Comparison of ENCODE assay signal across 24 cellular contexts in genomic region chr1:203405703-203406430, GRCh38. TPM values are rescaled to one million over a fixed set of nuclear protein-coding genes. Genes with fewer than 3 reads are reported as not detected.
DNase-seq lines count a peak whose midpoint lies in the region; ATAC-seq and TF ChIP-seq lines count a peak whose summit lies in the region.
"Had no signal": no experiment of that assay in that cellular context is flagged by ENCODE, and none has a peak within 500 bp of the region (broad histone marks: within the 10 kb centered on the region; RNA-seq: fewer than 3 reads in every experiment).

No MANE protein-coding gene starts in this region.

- intact Hi-C loops in breast epithelium (cut with DNase I; ENCODE audit: low total_unique reads): no loop called here
- intact Hi-C loops in MCF 10A (cut with micrococcal nuclease): no loop called here
- intact Hi-C loops in spleen (cut with DNase I; ENCODE audit: low total_unique reads): no loop called here
- intact Hi-C loops in vagina (cut with DNase I): loop anchor here (5.0 kb wide), 1 partner anchor 36 kb away; no protein-coding TSS in a partner anchor
- intact Hi-C loops in left lung (cut with DNase I): no loop called here

- H3K27me3 ChIP-seq in breast epithelium: peaks cover 0 to 3% of the 10 kb centered on the region in 2 donors
- no peaks in the 10 kb centered on the region for H3K27me3 ChIP-seq in muscle layer of colon (ENCODE audit: control insufficient read depth in 1 of 2, insufficient read depth in 2 of 2, low read length in 2 of 2)
- H3K27me3 ChIP-seq in spleen (replicated peaks in 1 of 7): peaks cover 0 to 6% (median 0%) of the 10 kb centered on the region in 7 donors
- H3K27me3 ChIP-seq in vagina: no peaks in the 10 kb centered on the region
- peaks cover 0 to 7% of the 10 kb centered on the region in 2 donors for H3K27me3 ChIP-seq in left lung
- H3K27me3 ChIP-seq: brain microvascular endothelial cell, colonic mucosa had no signal

- CTCF ChIA-PET in MCF 10A (lab: Yijun Ruan, JAX): no interaction called here

- H3K9me3 Mint-ChIP-seq in MCF 10A (ENCODE audit: unreplicated experiment): peaks cover 7% of the 10 kb centered on the region
- H3K9me3 Mint-ChIP-seq: activated CD4-positive, alpha-beta T cell treated with anti-CD3 and anti-CD28 coated beads, Interleukin-2, amount 10 ng/mL, durations not matched to agents 7 days and 5 days; T-helper 1 cell treated with Interleukin-12 subunit alpha and Interleukin-12 subunit beta and Interleukin-4 antibody, amounts not matched to agents 30 μg/mL and 1 μg/mL, for 36 hours had no signal

- H3K4me3 Mint-ChIP-seq in MCF 10A (ENCODE audit: unreplicated experiment): no peak overlapping the region
- H3K4me3 Mint-ChIP-seq: activated CD4-positive, alpha-beta T cell treated with anti-CD3 and anti-CD28 coated beads, Interleukin-2, amount 10 ng/mL, durations not matched to agents 7 days and 5 days; naive thymus-derived CD4-positive, alpha-beta T cell; T-helper 1 cell treated with Interleukin-12 subunit alpha and Interleukin-12 subunit beta and Interleukin-4 antibody, amounts not matched to agents 30 μg/mL and 1 μg/mL, for 36 hours had no signal

- H3K27ac Mint-ChIP-seq in MCF 10A (ENCODE audit: low read depth, unreplicated experiment): no peak overlapping the region
- H3K27ac Mint-ChIP-seq: activated CD4-positive, alpha-beta T cell treated with anti-CD3 and anti-CD28 coated beads, Interleukin-2, amount 10 ng/mL, durations not matched to agents 7 days and 5 days; naive thymus-derived CD4-positive, alpha-beta T cell; T-helper 1 cell treated with Interleukin-12 subunit alpha and Interleukin-12 subunit beta and Interleukin-4 antibody, amounts not matched to agents 30 μg/mL and 1 μg/mL, for 36 hours had no signal

- no peak for DNase-seq in breast epithelium (ENCODE audit: low spot score in 2 of 2)
- no peak for DNase-seq in MCF 10A (ENCODE audit: unreplicated experiment)
- DNase-seq in spleen: no peak
- DNase-seq in vagina (ENCODE audit: extremely low spot score in 2 of 2): peak in 1 of 2 donors; percentile 82
- DNase-seq in left lung: no peak
- no peak for DNase-seq in stimulated activated CD4-positive, alpha-beta T cell treated with anti-CD3 and anti-CD28 coated beads, Interleukin-12 subunit alpha, Interleukin-12 subunit beta, amount 100 ng/mL, for 4 hours
- DNase-seq: activated CD4-positive, alpha-beta T cell treated with anti-CD3 and anti-CD28 coated beads, Interleukin-2, amount 10 ng/mL, durations not matched to agents 7 days and 5 days; AML-193; brain microvascular endothelial cell; DMS79 treated with DMSO at 0.1 percent for 48 hours; GOT3; KBM-7; naive thymus-derived CD4-positive, alpha-beta T cell; NCI-H187 treated with DMSO at 0.1 percent for 48 hours; NCI-H2227 treated with DMSO at 0.1 percent for 48 hours; small intestine; stimulated activated CD4-positive, alpha-beta T cell treated with anti-CD3 and anti-CD28 coated beads, Interleukin-4, amount 100 ng/mL, for 4 hours had no signal

- H3K4me1 Mint-ChIP-seq in MCF 10A (ENCODE audit: insufficient read depth, unreplicated experiment): peaks cover 21% of the 10 kb centered on the region
- H3K4me1 Mint-ChIP-seq: activated CD4-positive, alpha-beta T cell treated with anti-CD3 and anti-CD28 coated beads, Interleukin-2, amount 10 ng/mL, durations not matched to agents 7 days and 5 days had no signal

- H3K36me3 Mint-ChIP-seq in MCF 10A (ENCODE audit: insufficient read depth, unreplicated experiment): no peaks in the 10 kb centered on the region

- TF ChIP-seq POLR2A in breast epithelium (IDR thresholded peaks at IDR 0.05) (no peak), spleen (IDR thresholded peaks at IDR 0.05) (no peak), vagina (IDR thresholded peaks at IDR 0.05) (no peak)

- H3K4me1 ChIP-seq in breast epithelium (peaks cover 0 to 5% of the 10 kb centered on the region in 2 donors), muscle layer of colon (ENCODE audit: insufficient read depth, low read length) (peaks cover 74% of the 10 kb centered on the region), spleen (peaks cover 0 to 58% (median 19%) of the 10 kb centered on the region in 6 donors), vagina (peaks cover 90% of the 10 kb centered on the region), left lung (peaks cover 15 to 36% of the 10 kb centered on the region in 2 donors)

- POLR2A ChIA-PET in MCF 10A (lab: Yijun Ruan, JAX): no interaction called here

- H3K9me3 ChIP-seq in breast epithelium (no peaks in the 10 kb centered on the region), muscle layer of colon (ENCODE audit: low read length) (no peaks in the 10 kb centered on the region), spleen (peaks cover 0 to under 1% (median 0%) of the 10 kb centered on the region in 8 donors), vagina (no peaks in the 10 kb centered on the region), left lung (no peaks in the 10 kb centered on the region)
- H3K9me3 ChIP-seq: colonic mucosa had no signal

- no peak overlapping the region for H3K9ac ChIP-seq in muscle layer of colon (ENCODE audit: low read length)
- H3K9ac ChIP-seq: parathyroid adenoma had no signal

- H3K27ac ChIP-seq in breast epithelium: peak overlapping the region; percentile 32 to 41
- peak overlapping the region; percentile 89 for H3K27ac ChIP-seq in muscle layer of colon (ENCODE audit: low read depth, low read length)
- H3K27ac ChIP-seq in spleen: peak overlapping the region; percentile 5 to 76 (median 50)
- peak overlapping the region; percentile 91 for H3K27ac ChIP-seq in vagina
- peak overlapping the region in 1 of 2 donors; percentile 60 for H3K27ac ChIP-seq in left lung
- H3K27ac ChIP-seq: 22Rv1, brain microvascular endothelial cell, parathyroid adenoma had no signal

- TF ChIP-seq CTCF in breast epithelium (IDR thresholded peaks at IDR 0.05): no peak
- TF ChIP-seq CTCF in MCF 10A (IDR thresholded peaks at IDR 0.05; ENCODE audit: unreplicated experiment): no peak
- TF ChIP-seq CTCF in spleen (IDR thresholded peaks at IDR 0.05 in 8 of 11, conservative IDR thresholded peaks at IDR 0.05 in 3 of 11): no peak
- TF ChIP-seq CTCF in vagina (IDR thresholded peaks at IDR 0.05): no peak
- TF ChIP-seq CTCF in left lung (IDR thresholded peaks at IDR 0.05): no peak

- no peaks in the 10 kb centered on the region for H3K36me3 ChIP-seq in breast epithelium
- H3K36me3 ChIP-seq in muscle layer of colon (ENCODE audit: insufficient read depth, low read length): no peaks in the 10 kb centered on the region
- no peaks in the 10 kb centered on the region for H3K36me3 ChIP-seq in spleen
- no peaks in the 10 kb centered on the region for H3K36me3 ChIP-seq in vagina
- no peaks in the 10 kb centered on the region for H3K36me3 ChIP-seq in left lung
- H3K36me3 ChIP-seq: brain microvascular endothelial cell, colonic mucosa had no signal

- H3K27me3 Mint-ChIP-seq in MCF 10A (ENCODE audit: insufficient read depth, unreplicated experiment): peaks cover 25% of the 10 kb centered on the region

- WGBS in spleen, 5 donors: 68 to 91% (median 86%) methylated on average over 5 of the region's 5 CpGs

- ATAC-seq in HG03196 (IDR thresholded peaks at IDR 0.05; ENCODE audit: unreplicated experiment) (no peak), left lung (no peak)
- ATAC-seq: naive thymus-derived CD4-positive, alpha-beta T cell; Panc1 had no signal

- H3K4me3 ChIP-seq in breast epithelium: no peak overlapping the region
- H3K4me3 ChIP-seq in muscle layer of colon (ENCODE audit: low read depth in 1 of 2, low read length in 2 of 2): no peak overlapping the region
- no peak overlapping the region for H3K4me3 ChIP-seq in spleen
- H3K4me3 ChIP-seq in vagina: no peak overlapping the region
- H3K4me3 ChIP-seq in left lung: no peak overlapping the region
- H3K4me3 ChIP-seq: colonic mucosa had no signal

- BruUV-seq in MCF 10A (replicated peaks; lab: Mats Ljungman, UMichigan): no TSS peak

RNA-seq across cellular contexts. Expression of gene FMOD, which starts 54.9 kb away (rescaled TPM):
- 100 to 1,000 TPM in 1 of 3 donors, 10 to 100 TPM in 2; 79.6 to 132 (median 92.4) TPM for total RNA-seq in breast epithelium
- not detected in 2 replicates for total RNA-seq in MCF 10A (2022)
- 10 to 100 TPM; 11.6 to 30.0 (median 21.1) TPM for total RNA-seq in spleen
- 1 to 10 TPM; 4.5 to 8.4 (median 4.9) TPM for polyA plus RNA-seq in spleen
- 80.3 TPM for total RNA-seq in vagina
- 10 to 100 TPM; 36.6 to 59.8 TPM for total RNA-seq in left lung
- total RNA-seq: activated CD4-positive, alpha-beta T cell treated with anti-CD3 and anti-CD28 coated beads, Interleukin-2, amount 10 ng/mL, durations not matched to agents 7 days and 5 days; naive thymus-derived CD4-positive, alpha-beta T cell had no signal
- polyA plus RNA-seq: naive thymus-derived CD4-positive, alpha-beta T cell had no signal

Comparison
In these comparisons a context has a peak if more than half of its experiments do, and no peak if none do; other contexts are left out.
1. RNA of gene FMOD, which starts 54.9 kb away (total RNA-seq): 79.6 to 132 TPM in breast epithelium, 80.3 TPM in vagina (single experiment), 36.6 to 59.8 TPM in left lung and 11.6 to 30.0 TPM in spleen; not detected in MCF 10A; every median in the first group is over 10 times any median in the second.